ENCODE assay signal across 13 cellular contexts in the genomic region with DNA sequence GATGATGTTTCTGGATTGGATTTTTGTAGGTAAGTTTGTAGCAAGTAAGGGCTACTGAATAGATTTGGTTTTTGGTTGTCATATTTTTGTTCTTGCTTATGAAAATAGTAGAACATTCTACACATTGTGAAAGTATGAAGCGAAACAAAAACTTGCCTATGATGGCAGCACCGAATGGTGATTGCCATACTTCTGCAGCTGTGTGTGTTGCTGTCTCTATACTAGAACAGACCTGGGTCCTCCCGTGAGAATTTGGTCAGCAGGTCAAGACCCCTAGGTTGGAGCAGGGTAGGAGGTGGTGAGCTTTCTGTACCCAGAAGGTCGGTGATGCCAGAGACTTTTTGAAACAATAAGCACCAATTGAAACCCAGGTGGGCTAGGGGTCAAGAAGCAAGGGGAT.
DNase-seq lines count a peak whose midpoint lies in the region; ATAC-seq and TF ChIP-seq lines count a peak whose summit lies in the region.
"Had no signal": no experiment of that assay in that cellular context is flagged by ENCODE, and none has a peak within 500 bp of the region (broad histone marks: within the 10 kb centered on the region; RNA-seq: fewer than 3 reads in every experiment).

No MANE protein-coding gene starts in this region.

- H3K27ac ChIP-seq in upper lobe of right lung = no peak overlapping the region
- H3K27ac ChIP-seq: pancreas had no signal

- H3K36me3 Mint-ChIP-seq in WTC11 = no peaks in the 10 kb centered on the region

- H3K4me3 Mint-ChIP-seq in WTC11 = no peak overlapping the region

- POLR2A ChIA-PET in WTC11 (lab: Charles Lee) = no interaction called here

- ATAC-seq in GM18505 (IDR thresholded peaks at IDR 0.05; ENCODE audit: unreplicated experiment) (peak; percentile 68), GM19455 (IDR thresholded peaks at IDR 0.05; ENCODE audit: unreplicated experiment) (peak; percentile 92), HG02870 (IDR thresholded peaks at IDR 0.05; ENCODE audit: unreplicated experiment) (peak; percentile 82), HG03521 (IDR thresholded peaks at IDR 0.05; ENCODE audit: unreplicated experiment) (peak; percentile 80), upper lobe of right lung (no peak), WTC11 (no peak)

- H3K36me3 ChIP-seq in upper lobe of right lung = no peaks in the 10 kb centered on the region
- H3K36me3 ChIP-seq: pancreas had no signal

- H3K27ac Mint-ChIP-seq in WTC11 = no peak overlapping the region

- peaks cover 6% of the 10 kb centered on the region for H3K4me1 Mint-ChIP-seq in WTC11

- intact Hi-C loops in upper lobe of right lung (cut with DNase I) = no loop called here

- TF ChIP-seq CTCF in upper lobe of right lung (IDR thresholded peaks at IDR 0.05) (no peak), WTC11 (IDR thresholded peaks at IDR 0.05) (no peak)

- no peaks in the 10 kb centered on the region for H3K9me3 Mint-ChIP-seq in WTC11

- H3K27me3 ChIP-seq in upper lobe of right lung = no peaks in the 10 kb centered on the region
- H3K27me3 ChIP-seq: pancreas had no signal

- CTCF ChIA-PET in WTC11 (lab: Charles Lee) = no interaction called here

- no peaks in the 10 kb centered on the region for H3K4me1 ChIP-seq in upper lobe of right lung
- H3K4me1 ChIP-seq: pancreas had no signal

- H3K27me3 Mint-ChIP-seq in WTC11 (ENCODE audit: low read depth) = peaks cover 4% of the 10 kb centered on the region; the same call in 1 of the 2 replicates

- no peak overlapping the region for H3K4me3 ChIP-seq in upper lobe of right lung
- H3K4me3 ChIP-seq: pancreas had no signal

- H3K9me3 ChIP-seq in upper lobe of right lung = no peaks in the 10 kb centered on the region
- H3K9me3 ChIP-seq: pancreas had no signal

- DNase-seq in upper lobe of right lung (no peak), activated gamma-delta T cell treated with Interleukin-2 at 50 U/mL for 16 hours (no peak), WTC11 (ENCODE audit: low spot score) (no peak), midbrain (lab: John Stamatoyannopoulos, UW) (no peak)
- DNase-seq: activated CD4-positive, CD25-positive, alpha-beta regulatory T cell; AML-193; hippocampal formation; NCI-H524 treated with DMSO at 0.1 percent for 48 hours; pancreas had no signal

- TF ChIP-seq POLR2A in GM18505 (IDR thresholded peaks at IDR 0.05; ENCODE audit: borderline replicate concordance, extremely low read depth, insufficient read depth, insufficient read length) = no peak

TF ChIP-seq in WTC11, 78 proteins besides CTCF, POLR2A, EP300 and RAD21:
- TF ChIP-seq GTF2I (CRISPR knock-in tag; conservative IDR thresholded peaks at IDR 0.05) = no peak
- no peak for TF ChIP-seq NR1H2 (CRISPR knock-in tag; IDR thresholded peaks at IDR 0.05)
- TF ChIP-seq, protein P1, sequence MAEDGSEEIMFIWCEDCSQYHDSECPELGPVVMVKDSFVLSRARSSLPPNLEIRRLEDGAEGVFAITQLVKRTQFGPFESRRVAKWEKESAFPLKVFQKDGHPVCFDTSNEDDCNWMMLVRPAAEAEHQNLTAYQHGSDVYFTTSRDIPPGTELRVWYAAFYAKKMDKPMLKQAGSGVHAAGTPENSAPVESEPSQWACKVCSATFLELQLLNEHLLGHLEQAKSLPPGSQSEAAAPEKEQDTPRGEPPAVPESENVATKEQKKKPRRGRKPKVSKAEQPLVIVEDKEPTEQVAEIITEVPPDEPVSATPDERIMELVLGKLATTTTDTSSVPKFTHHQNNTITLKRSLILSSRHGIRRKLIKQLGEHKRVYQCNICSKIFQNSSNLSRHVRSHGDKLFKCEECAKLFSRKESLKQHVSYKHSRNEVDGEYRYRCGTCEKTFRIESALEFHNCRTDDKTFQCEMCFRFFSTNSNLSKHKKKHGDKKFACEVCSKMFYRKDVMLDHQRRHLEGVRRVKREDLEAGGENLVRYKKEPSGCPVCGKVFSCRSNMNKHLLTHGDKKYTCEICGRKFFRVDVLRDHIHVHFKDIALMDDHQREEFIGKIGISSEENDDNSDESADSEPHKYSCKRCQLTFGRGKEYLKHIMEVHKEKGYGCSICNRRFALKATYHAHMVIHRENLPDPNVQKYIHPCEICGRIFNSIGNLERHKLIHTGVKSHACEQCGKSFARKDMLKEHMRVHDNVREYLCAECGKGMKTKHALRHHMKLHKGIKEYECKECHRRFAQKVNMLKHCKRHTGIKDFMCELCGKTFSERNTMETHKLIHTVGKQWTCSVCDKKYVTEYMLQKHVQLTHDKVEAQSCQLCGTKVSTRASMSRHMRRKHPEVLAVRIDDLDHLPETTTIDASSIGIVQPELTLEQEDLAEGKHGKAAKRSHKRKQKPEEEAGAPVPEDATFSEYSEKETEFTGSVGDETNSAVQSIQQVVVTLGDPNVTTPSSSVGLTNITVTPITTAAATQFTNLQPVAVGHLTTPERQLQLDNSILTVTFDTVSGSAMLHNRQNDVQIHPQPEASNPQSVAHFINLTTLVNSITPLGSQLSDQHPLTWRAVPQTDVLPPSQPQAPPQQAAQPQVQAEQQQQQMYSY (CRISPR knock-in tag; IDR thresholded peaks at IDR 0.05) = no peak
TF ChIP-seq in WTC11: peak in this region for 0.

Comparison
In these comparisons a context has a peak if more than half of its experiments do, and no peak if none do; other contexts are left out.
1. ATAC-seq: peak in GM18505 (single experiment), GM19455 (single experiment), HG02870 (single experiment) and HG03521 (single experiment); none in upper lobe of right lung (single experiment) and WTC11 (single experiment).